ENCODE assay signal across 9 cellular contexts in genomic region chr5:138033916-138034315, GRCh38. TPM values are rescaled to one million over a fixed set of nuclear protein-coding genes. Genes with fewer than 3 reads are reported as not detected.
A peak's percentile ranks its signal among the peaks of the same experiment; 100 is the strongest.
DNase-seq lines count a peak whose midpoint lies in the region; ATAC-seq and TF ChIP-seq lines count a peak whose summit lies in the region.
"Had no signal": no experiment of that assay in that cellular context is flagged by ENCODE, and none has a peak within 500 bp of the region (broad histone marks: within the 10 kb centered on the region; RNA-seq: fewer than 3 reads in every experiment).

No MANE protein-coding gene starts in this region.

- peaks cover 46% of the 10 kb centered on the region for H3K4me1 Mint-ChIP-seq in activated CD4-positive, alpha-beta T cell treated with anti-CD3 and anti-CD28 coated beads for 36 hours
- peaks cover 57% of the 10 kb centered on the region for H3K4me1 Mint-ChIP-seq in activated CD4-positive, alpha-beta memory T cell treated with anti-CD3 and anti-CD28 coated beads, Interleukin-2, amount 10 ng/mL, durations not matched to agents 7 days and 5 days

- H3K9ac ChIP-seq in iPS-20b (ENCODE audit: low read depth, low read length) = peak overlapping the region; percentile 92; the same call in 1 of the 2 replicates

- H3K4me1 ChIP-seq in iPS-20b (ENCODE audit: insufficient read depth, low read length) (peaks cover 6% of the 10 kb centered on the region), testis (peaks cover 48% of the 10 kb centered on the region)

- no peaks in the 10 kb centered on the region for H3K9me3 Mint-ChIP-seq in activated CD4-positive, alpha-beta T cell treated with anti-CD3 and anti-CD28 coated beads for 36 hours (ENCODE audit: low read depth)
- H3K9me3 Mint-ChIP-seq in activated CD4-positive, alpha-beta memory T cell treated with anti-CD3 and anti-CD28 coated beads, Interleukin-2, amount 10 ng/mL, durations not matched to agents 7 days and 5 days = no peaks in the 10 kb centered on the region

- ATAC-seq in activated CD4-positive, alpha-beta T cell treated with anti-CD3 and anti-CD28 coated beads for 36 hours = no peak
- ATAC-seq in HG03565 (IDR thresholded peaks at IDR 0.05; ENCODE audit: unreplicated experiment) = no peak

- no peaks in the 10 kb centered on the region for H3K36me3 ChIP-seq in iPS-20b (ENCODE audit: insufficient read depth, low read depth, low read length)
- H3K36me3 ChIP-seq in testis (ENCODE audit: low read depth, missing control alignments) = no peaks in the 10 kb centered on the region

- H3K36me3 Mint-ChIP-seq in activated CD4-positive, alpha-beta T cell treated with anti-CD3 and anti-CD28 coated beads for 36 hours (ENCODE audit: low read depth) = peaks cover 13% of the 10 kb centered on the region
- H3K36me3 Mint-ChIP-seq in activated CD4-positive, alpha-beta memory T cell treated with anti-CD3 and anti-CD28 coated beads, Interleukin-2, amount 10 ng/mL, durations not matched to agents 7 days and 5 days (ENCODE audit: low read depth) = peaks cover 20% of the 10 kb centered on the region

- POLR2A ChIA-PET in activated CD4-positive, alpha-beta T cell treated with anti-CD3 and anti-CD28 coated beads for 36 hours (lab: Charles Lee) = no interaction called here
- POLR2A ChIA-PET in activated CD4-positive, alpha-beta memory T cell treated with anti-CD3 and anti-CD28 coated beads, Interleukin-2, amount 10 ng/mL, durations not matched to agents 7 days and 5 days (lab: Charles Lee) = interaction anchor here (0.5 to 4.1 kb wide), 6 partner anchors 13 to 301 kb away, joined by 3 to 16 read pairs (median 3); partner anchors contain the start of genes BRD8 and KIF20A

- TF ChIP-seq POLR2A in testis (IDR thresholded peaks at IDR 0.05) = no peak

- H3K27me3 Mint-ChIP-seq in activated CD4-positive, alpha-beta T cell treated with anti-CD3 and anti-CD28 coated beads for 36 hours = no peaks in the 10 kb centered on the region
- no peaks in the 10 kb centered on the region for H3K27me3 Mint-ChIP-seq in activated CD4-positive, alpha-beta memory T cell treated with anti-CD3 and anti-CD28 coated beads, Interleukin-2, amount 10 ng/mL, durations not matched to agents 7 days and 5 days

- CTCF ChIA-PET in activated CD4-positive, alpha-beta T cell treated with anti-CD3 and anti-CD28 coated beads for 36 hours (lab: Charles Lee) = interaction anchor here (0.9 to 9.0 kb wide), 10 partner anchors 10 to 255 kb away, joined by 3 to 182 read pairs (median 5); partner anchors contain the start of gene PKD2L2
- CTCF ChIA-PET in activated CD4-positive, alpha-beta memory T cell treated with anti-CD3 and anti-CD28 coated beads, Interleukin-2, amount 10 ng/mL, durations not matched to agents 7 days and 5 days (lab: Charles Lee) = interaction anchor here (0.6 to 5.6 kb wide), 9 partner anchors 8 to 404 kb away, joined by 3 to 133 read pairs (median 4); partner anchors contain the start of gene HNRNPA0

- 38 to 57% methylated on average over 2 of the region's 2 CpGs for WGBS in testis, 2 donors

- H3K27ac ChIP-seq in iPS-20b (ENCODE audit: low read length) (peak overlapping the region; percentile 98), testis (peak overlapping the region; percentile 99 to 100)

- intact Hi-C loops in activated CD4-positive, alpha-beta T cell treated with anti-CD3 and anti-CD28 coated beads for 36 hours (cut with DNase I, micrococcal nuclease) = loop anchor here (1.0 to 5.0 kb wide), 9 partner anchors 144 to 431 kb away; partner anchors contain the start of genes BRD8 (in 1 of the 2), CDC23 (in 1 of the 2), CDC25C (in 1 of the 2) and EGR1 (in 1 of the 2)
- intact Hi-C loops in testis (cut with DNase I; ENCODE audit: low total_unique reads) = loop anchor here (10.0 kb wide), 1 partner anchor 101 kb away; the partner anchor contains the start of gene NME5

- H3K27me3 ChIP-seq in iPS-20b (ENCODE audit: insufficient read depth, low read length) (no peaks in the 10 kb centered on the region), testis (no peaks in the 10 kb centered on the region)
- H3K27me3 ChIP-seq: foreskin keratinocyte had no signal

- no peaks in the 10 kb centered on the region for H3K9me3 ChIP-seq in iPS-20b (ENCODE audit: insufficient read depth, low read depth, low read length)
- no peaks in the 10 kb centered on the region for H3K9me3 ChIP-seq in testis

- H3K4me3 Mint-ChIP-seq in activated CD4-positive, alpha-beta T cell treated with anti-CD3 and anti-CD28 coated beads for 36 hours = peak overlapping the region; percentile 90
- peak overlapping the region; percentile 90 for H3K4me3 Mint-ChIP-seq in activated CD4-positive, alpha-beta memory T cell treated with anti-CD3 and anti-CD28 coated beads, Interleukin-2, amount 10 ng/mL, durations not matched to agents 7 days and 5 days

- peak overlapping the region; percentile 93 for H3K27ac Mint-ChIP-seq in activated CD4-positive, alpha-beta T cell treated with anti-CD3 and anti-CD28 coated beads for 36 hours
- H3K27ac Mint-ChIP-seq in activated CD4-positive, alpha-beta memory T cell treated with anti-CD3 and anti-CD28 coated beads, Interleukin-2, amount 10 ng/mL, durations not matched to agents 7 days and 5 days = peak overlapping the region; percentile 97

- H3K4me3 ChIP-seq in iPS-20b (ENCODE audit: low read length) (peak overlapping the region; percentile 91), testis (no peak overlapping the region)

- TF ChIP-seq CTCF in testis (IDR thresholded peaks at IDR 0.05) = no peak

- DNase-seq in activated CD4-positive, alpha-beta T cell treated with anti-CD3 and anti-CD28 coated beads for 36 hours = no peak
- no peak for DNase-seq in activated CD4-positive, alpha-beta T cell treated with anti-CD3 and anti-CD28 coated beads, Interleukin-2, amount 50 U/mL, for 48 hours
- DNase-seq in activated CD4-positive, alpha-beta memory T cell treated with anti-CD3 and anti-CD28 coated beads, Interleukin-2, amount 10 ng/mL, durations not matched to agents 7 days and 5 days = no peak
- DNase-seq in testis = no peak
- DNase-seq in C1 segment of cervical spinal cord (lab: John Stamatoyannopoulos, UW) = no peak
- no peak for DNase-seq in NCI-H1694 (lab: John Stamatoyannopoulos, UW)

RNA-seq across cellular contexts. Expression of gene FAM13B, which starts 1.0 kb away (rescaled TPM):
- total RNA-seq in activated CD4-positive, alpha-beta T cell treated with anti-CD3 and anti-CD28 coated beads for 36 hours = 10 to 100 TPM; 10.2 to 14.0 TPM
- 10 to 100 TPM; 24.9 to 25.3 TPM for total RNA-seq in activated CD4-positive, alpha-beta memory T cell treated with anti-CD3 and anti-CD28 coated beads, Interleukin-2, amount 10 ng/mL, durations not matched to agents 7 days and 5 days
- 100 to 1,000 TPM; 125 to 134 TPM for total RNA-seq in testis
- polyA plus RNA-seq in testis (ENCODE audit: insufficient read depth, low read depth, low replicate concordance) = 56.5 TPM

RNA-seq across cellular contexts. Expression of gene WNT8A, which starts 49.9 kb away (rescaled TPM):
- not detected for total RNA-seq in activated CD4-positive, alpha-beta T cell treated with anti-CD3 and anti-CD28 coated beads for 36 hours
- total RNA-seq in activated CD4-positive, alpha-beta memory T cell treated with anti-CD3 and anti-CD28 coated beads, Interleukin-2, amount 10 ng/mL, durations not matched to agents 7 days and 5 days = not detected
- 1 to 10 TPM in 1 of 2 donors, under 1 TPM in 1; 0.71 to 1.3 TPM for total RNA-seq in testis
- 1.4 TPM for polyA plus RNA-seq in testis (ENCODE audit: insufficient read depth, low read depth, low replicate concordance)
- total RNA-seq: foreskin keratinocyte had no signal
- polyA plus RNA-seq: foreskin keratinocyte had no signal

Comparison
In these comparisons a context has a peak if more than half of its experiments do, and no peak if none do; other contexts are left out.
1. RNA of gene FAM13B, which starts 1.0 kb away (total RNA-seq): 125 to 134 TPM in testis; 24.9 to 25.3 TPM in activated CD4-positive, alpha-beta memory T cell treated with anti-CD3 and anti-CD28 coated beads, Interleukin-2, amount 10 ng/mL, durations not matched to agents 7 days and 5 days and 10.2 to 14.0 TPM in activated CD4-positive, alpha-beta T cell treated with anti-CD3 and anti-CD28 coated beads for 36 hours; every median in the first group is over 4 times any median in the second.